Comparison of ENCODE assay signal across 8 cellular contexts in the genomic region with DNA sequence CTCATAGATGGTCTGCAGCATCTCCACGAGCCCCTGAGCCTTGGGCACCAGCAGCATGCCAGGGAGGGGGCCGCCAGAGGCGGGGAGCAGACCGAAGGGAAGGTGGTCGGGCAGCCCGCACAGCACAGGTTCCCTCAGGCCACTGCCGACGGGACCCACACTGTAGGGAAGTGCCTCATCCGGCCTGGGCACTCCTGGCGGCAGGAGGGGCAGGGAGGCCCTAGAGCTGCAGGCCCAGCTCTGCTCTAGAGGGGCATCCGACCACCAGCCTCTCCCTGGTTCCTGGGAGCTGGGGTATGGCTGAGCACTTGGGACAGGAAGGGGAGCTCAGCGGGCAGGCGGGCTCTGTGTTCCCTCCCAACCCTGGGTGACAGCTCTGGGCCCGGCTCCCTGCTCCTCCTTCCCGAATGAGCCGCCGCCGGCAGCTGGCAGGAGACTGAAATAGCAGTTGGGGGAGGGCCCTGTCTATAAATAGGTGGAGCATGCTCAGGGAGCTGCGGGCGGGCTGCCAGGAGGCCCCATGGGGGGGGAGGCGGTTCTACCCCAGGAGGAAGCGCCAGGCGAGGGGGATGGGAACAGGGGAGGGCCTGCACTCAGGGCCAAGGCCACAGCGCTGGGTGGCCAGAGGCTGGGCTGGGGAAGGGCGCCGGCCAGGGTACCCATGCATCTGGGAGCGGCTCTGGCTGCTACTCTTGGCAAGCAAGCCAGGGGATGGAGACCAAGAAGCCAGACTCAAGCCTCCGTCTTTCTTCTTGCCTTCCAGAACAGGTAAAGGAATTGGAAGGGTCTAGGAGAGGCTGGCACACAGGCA. TPM values are rescaled to one million over a fixed set of nuclear protein-coding genes. Genes with fewer than 3 reads are reported as not detected.
DNase-seq lines count a peak whose midpoint lies in the region; ATAC-seq and TF ChIP-seq lines count a peak whose summit lies in the region.

No MANE protein-coding gene starts in this region.

- peaks cover 10% of the 10 kb centered on the region for H3K4me1 ChIP-seq in endodermal cell (ENCODE audit: control insufficient read depth, insufficient read depth, low read length)

- H3K27me3 ChIP-seq in endodermal cell (ENCODE audit: control insufficient read depth, insufficient read depth, low read length, poor library complexity, severe bottlenecking), result no peaks in the 10 kb centered on the region

- no peak overlapping the region for H3K4me3 ChIP-seq in endodermal cell (ENCODE audit: low read length)

- H3K27me3 Mint-ChIP-seq in endodermal cell (ENCODE audit: insufficient read depth) (no peaks in the 10 kb centered on the region), mesothelial cell of epicardium (ENCODE audit: low read depth) (no peaks in the 10 kb centered on the region)

- no peak overlapping the region for H3K4me3 Mint-ChIP-seq in endodermal cell
- H3K4me3 Mint-ChIP-seq in mesothelial cell of epicardium, result no peak overlapping the region

- peaks cover 7% of the 10 kb centered on the region for H3K4me1 Mint-ChIP-seq in endodermal cell
- H3K4me1 Mint-ChIP-seq in mesothelial cell of epicardium, result peaks cover 19% of the 10 kb centered on the region

- no peak overlapping the region for H3K9ac ChIP-seq in endodermal cell (ENCODE audit: extremely low read depth, low read length, poor library complexity, severe bottlenecking)

- H3K36me3 Mint-ChIP-seq in endodermal cell (ENCODE audit: low read depth) (peaks cover 13% of the 10 kb centered on the region), mesothelial cell of epicardium (no peaks in the 10 kb centered on the region)

- H3K9me3 ChIP-seq in endodermal cell (ENCODE audit: control insufficient read depth, low read length), result no peaks in the 10 kb centered on the region

- 31 to 55% methylated on average over 13 to 28 of the region's 28 CpGs for WGBS in endodermal cell (ENCODE audit: insufficient coverage in 1 of 2, insufficient read length in 1 of 2), 2 experiments

- H3K27ac Mint-ChIP-seq in endodermal cell, result peak overlapping the region; percentile 66
- H3K27ac Mint-ChIP-seq in mesothelial cell of epicardium, result no peak overlapping the region

- peaks cover 24% of the 10 kb centered on the region for H3K36me3 ChIP-seq in endodermal cell (ENCODE audit: control insufficient read depth, insufficient read depth, low read length)

- H3K27ac ChIP-seq in endodermal cell (ENCODE audit: low read depth, low read length), result no peak overlapping the region

- ATAC-seq in HG03432 (IDR thresholded peaks at IDR 0.05; ENCODE audit: unreplicated experiment) (peak; percentile 69), GM21367 (IDR thresholded peaks at IDR 0.05; ENCODE audit: unreplicated experiment) (no peak)

- H3K9me3 Mint-ChIP-seq in endodermal cell, result no peaks in the 10 kb centered on the region
- no peaks in the 10 kb centered on the region for H3K9me3 Mint-ChIP-seq in mesothelial cell of epicardium

- DNase-seq in GM04504 (ENCODE audit: low read depth), result peak; percentile 87
- DNase-seq in NCI-H526 (lab: John Stamatoyannopoulos, UW), result peak; percentile 87 to 98
- DNase-seq in activated CD8-positive, alpha-beta memory T cell treated with anti-CD3 and anti-CD28 coated beads for 1 hour (ENCODE audit: extremely low read depth in 1 of 2, low read depth in 1 of 2), result peak; percentile 15 to 38
- DNase-seq in endodermal cell, result peak; percentile 97
- DNase-seq in mesothelial cell of epicardium (ENCODE audit: low spot score in 2 of 2, unreplicated experiment in 2 of 2), result peak; percentile 61 to 84
- peak; percentile 33 to 52 for DNase-seq in stimulated activated CD8-positive, alpha-beta memory T cell treated with anti-CD3 and anti-CD28 coated beads, Interleukin-15, amount 100 ng/mL, for 48 hours (ENCODE audit: low read depth in 2 of 2)

- TF ChIP-seq CTCF in endodermal cell (conservative IDR thresholded peaks at IDR 0.05) (no peak), mesothelial cell of epicardium (IDR thresholded peaks at IDR 0.05; ENCODE audit: unreplicated experiment) (no peak)

RNA-seq across cellular contexts. Expression of a gene that starts 12.4 kb away (rescaled TPM):
- total RNA-seq in endodermal cell (10 to 100 TPM; 36.9 to 64.6 TPM), mesothelial cell of epicardium (33.4 to 34.1 TPM (median 33.5 TPM) in 3 replicates)
- 55.7 TPM for polyA plus RNA-seq in endodermal cell (2013, experiment 1 of 2)
- 57.7 TPM for polyA plus RNA-seq in endodermal cell (2013, experiment 2 of 2)

RNA-seq across cellular contexts. Expression of a gene that starts 30.7 kb away (rescaled TPM):
- 10 to 100 TPM; 20.9 to 23.4 TPM for total RNA-seq in endodermal cell
- polyA plus RNA-seq in endodermal cell (2013, experiment 1 of 2), result 10.5 TPM
- 12.0 TPM for polyA plus RNA-seq in endodermal cell (2013, experiment 2 of 2)
- total RNA-seq in mesothelial cell of epicardium, result 6.0 to 6.4 TPM (median 6.2 TPM) in 3 replicates

RNA-seq across cellular contexts. Expression of a gene that starts 40.5 kb away (rescaled TPM):
- total RNA-seq in endodermal cell (100 to 1,000 TPM in 1 of 2 donors, 10 to 100 TPM in 1; 88.8 to 129 TPM), mesothelial cell of epicardium (58.3 to 63.2 TPM (median 61.4 TPM) in 3 replicates)
- polyA plus RNA-seq in endodermal cell (2013, experiment 1 of 2), result 107 TPM
- 101 TPM for polyA plus RNA-seq in endodermal cell (2013, experiment 2 of 2)

RNA-seq across cellular contexts. Expression of a gene that starts 44.6 kb away (rescaled TPM):
- 100 to 1,000 TPM in 1 of 2 donors, 10 to 100 TPM in 1; 97.7 to 102 TPM for total RNA-seq in endodermal cell
- 59.9 TPM for polyA plus RNA-seq in endodermal cell (2013, experiment 1 of 2)
- 53.1 TPM for polyA plus RNA-seq in endodermal cell (2013, experiment 2 of 2)
- total RNA-seq in mesothelial cell of epicardium, result 51.4 to 60.8 TPM (median 58.0 TPM) in 3 replicates

RNA-seq across cellular contexts. Expression of a gene that starts 59.5 kb away (rescaled TPM):
- total RNA-seq in endodermal cell (under 1 TPM in 1 of 2 donors, not detected in 1; 0.53 TPM), mesothelial cell of epicardium (0.14 to 0.16 TPM in 2 of 3 replicates, not detected in the other)
- polyA plus RNA-seq in endodermal cell (2013, experiment 1 of 2), result not detected
- 0.33 TPM for polyA plus RNA-seq in endodermal cell (2013, experiment 2 of 2)

Comparison
In these comparisons a context has a peak if more than half of its experiments do, and no peak if none do; other contexts are left out.
1. DNase-seq: peak in every context shown above with its lines; median percentile 97 in endodermal cell; 92 in NCI-H526; 87 in GM04504; 72 in mesothelial cell of epicardium; 42 in stimulated activated CD8-positive, alpha-beta memory T cell treated with anti-CD3 and anti-CD28 coated beads, Interleukin-15, amount 100 ng/mL, for 48 hours; 26 in activated CD8-positive, alpha-beta memory T cell treated with anti-CD3 and anti-CD28 coated beads for 1 hour.